7 cellular contexts compared by ENCODE assay signal in genomic region chr14:77041837-77042557, GRCh38. TPM values are rescaled to one million over a fixed set of nuclear protein-coding genes. Genes with fewer than 3 reads are reported as not detected.
DNase-seq lines count a peak whose midpoint lies in the region; ATAC-seq, FAIRE-seq and TF ChIP-seq lines count a peak whose summit lies in the region.

No MANE protein-coding gene starts in this region.

- peaks cover 19% of the 10 kb centered on the region for H3K36me3 Mint-ChIP-seq in central memory CD8-positive, alpha-beta T cell (ENCODE audit: insufficient read depth)

- DNase-seq in GM19239 (ENCODE audit: insufficient read length, low spot score) (no peak), NCI-H524 (lab: John Stamatoyannopoulos, UW) (peak; percentile 68 to 82), lung microvascular endothelial cell (ENCODE audit: low read depth in 2 of 2) (peak; percentile 95 to 96), tibial nerve (ENCODE audit: low spot score in 2 of 2) (peak in 1 of 2 donors; percentile 55), GM19240 (ENCODE audit: insufficient read length, low spot score) (no peak)
- no peak for DNase-seq in central memory CD8-positive, alpha-beta T cell (ENCODE audit: low spot score in 2 of 2)

- H3K4me3 Mint-ChIP-seq in central memory CD8-positive, alpha-beta T cell, result peak overlapping the region; percentile 77

- no peaks in the 10 kb centered on the region for H3K36me3 ChIP-seq in tibial nerve

- FAIRE-seq in GM19239 (lab: Jason Lieb, UNC), result peak; percentile 23

- no peak for TF ChIP-seq CTCF in tibial nerve (IDR thresholded peaks at IDR 0.05)

- H3K9me3 Mint-ChIP-seq in central memory CD8-positive, alpha-beta T cell, result no peaks in the 10 kb centered on the region

- no peak for ATAC-seq in central memory CD8-positive, alpha-beta T cell (replicated peaks; ENCODE audit: extremely low read depth, poor library complexity, severe bottlenecking)
- no peak for ATAC-seq in HG03045 (IDR thresholded peaks at IDR 0.05; ENCODE audit: unreplicated experiment)

- H3K4me1 Mint-ChIP-seq in central memory CD8-positive, alpha-beta T cell, result peaks cover 63% of the 10 kb centered on the region

- H3K4me1 ChIP-seq in tibial nerve, result peaks cover 6 to 97% (median 89%) of the 10 kb centered on the region in 4 donors

- no peak for TF ChIP-seq POLR2A in tibial nerve (IDR thresholded peaks at IDR 0.05)

- H3K9me3 ChIP-seq in tibial nerve, result no peaks in the 10 kb centered on the region

- no peaks in the 10 kb centered on the region for H3K27me3 Mint-ChIP-seq in central memory CD8-positive, alpha-beta T cell

- no peaks in the 10 kb centered on the region for H3K27me3 ChIP-seq in tibial nerve

- H3K27ac Mint-ChIP-seq in central memory CD8-positive, alpha-beta T cell (ENCODE audit: low read depth), result peak overlapping the region; percentile 96

- H3K4me3 ChIP-seq in tibial nerve, result no peak overlapping the region

- peak overlapping the region; percentile 83 to 99 (median 91) for H3K27ac ChIP-seq in tibial nerve

- WGBS in tibial nerve, 2 donors, result 13 to 18% methylated on average over 14 of the region's 14 CpGs

- TF ChIP-seq EP300 in tibial nerve (IDR thresholded peaks at IDR 0.05), result peak in 1 of 2 donors; percentile 78

RNA-seq across cellular contexts. Expression of gene IRF2BPL, which starts 13.5 kb away (rescaled TPM):
- 5.4 and 10.1 TPM in 2 replicates for total RNA-seq in lung microvascular endothelial cell
- total RNA-seq in tibial nerve, result 10 to 100 TPM; 52.4 to 69.2 (median 60.7) TPM

RNA-seq across cellular contexts. Expression of gene CIPC, which starts 56.1 kb away (rescaled TPM):
- 7.0 and 9.5 TPM in 2 replicates for total RNA-seq in lung microvascular endothelial cell
- 10 to 100 TPM; 38.1 to 76.7 (median 41.5) TPM for total RNA-seq in tibial nerve

Comparison
In these comparisons a context has a peak if more than half of its experiments do, and no peak if none do; other contexts are left out.
1. DNase-seq: peak in NCI-H524 (2 of 2) and lung microvascular endothelial cell (2 of 2); none in GM19239 (single experiment), central memory CD8-positive, alpha-beta T cell (0 of 2) and GM19240 (single experiment).